In genomic region chr11:59800390-59801037, GRCh38 we compare ENCODE assay signal across 29 cellular contexts. TPM values are rescaled to one million over a fixed set of nuclear protein-coding genes. Genes with fewer than 3 reads are reported as not detected.
A peak's percentile ranks its signal among the peaks of the same experiment; 100 is the strongest.
DNase-seq lines count a peak whose midpoint lies in the region; ATAC-seq, FAIRE-seq and TF ChIP-seq lines count a peak whose summit lies in the region.
"Had no signal": no experiment of that assay in that cellular context is flagged by ENCODE, and none has a peak within 500 bp of the region (broad histone marks: within the 10 kb centered on the region; RNA-seq: fewer than 3 reads in every experiment).

No MANE protein-coding gene starts in this region.

- in situ Hi-C loops in HAP-1 (cut with MboI; ENCODE audit: low sequenced_read_pairs), result loop anchor here (10.0 kb wide), 1 partner anchor 46 kb away; the partner anchor contains the start of gene STX3

- CTCF ChIA-PET in PC-3 (lab: Charles Lee), result interaction anchor here (1.8 to 3.0 kb wide), 3 partner anchors 13 to 131 kb away, joined by 5 to 29 read pairs (median 13); partner anchors contain the start of genes PATL1 and STX3

- no peak for FAIRE-seq in kidney (lab: Jason Lieb, UNC)
- FAIRE-seq: D721Med had no signal

- POLR2A ChIA-PET in PC-3 (lab: Charles Lee; ENCODE audit: unreplicated experiment), result no interaction called here

- peak overlapping the region; percentile 30 for H3K4me2 ChIP-seq in PC-3 (ENCODE audit: low read length)
- H3K4me2 ChIP-seq: KMS-11 had no signal

- H3F3A ChIP-seq in PC-3 (ENCODE audit: low read length, unreplicated experiment), result no peaks in the 10 kb centered on the region

- no peak overlapping the region for H2AFZ ChIP-seq in PC-3 (ENCODE audit: low read length)

- H3K4me1 ChIP-seq in PC-3 (ENCODE audit: insufficient read depth, low read length), result peaks cover 25% of the 10 kb centered on the region
- H3K4me1 ChIP-seq in psoas muscle, result peaks cover 8% of the 10 kb centered on the region
- H3K4me1 ChIP-seq in kidney (ENCODE audit: control insufficient read depth in 1 of 2, insufficient read depth in 1 of 2, low read depth in 1 of 2, low read length in 2 of 2), result no peaks in the 10 kb centered on the region
- H3K4me1 ChIP-seq in HAP-1, result no peaks in the 10 kb centered on the region
- H3K4me1 ChIP-seq: upper lobe of right lung had no signal

- H4K20me1 ChIP-seq in PC-3 (ENCODE audit: low read length), result no peaks in the 10 kb centered on the region

- TF ChIP-seq CTCF in PC-3 (conservative IDR thresholded peaks at IDR 0.05; ENCODE audit: low read depth, low read length) (no peak), psoas muscle (IDR thresholded peaks at IDR 0.05) (no peak), kidney (IDR thresholded peaks at IDR 0.05; ENCODE audit: borderline replicate concordance, extremely low read depth, insufficient read depth) (no peak)

- no peaks in the 10 kb centered on the region for H3K9me2 ChIP-seq in PC-3 (replicated peaks; ENCODE audit: low read length)

- no peaks in the 10 kb centered on the region for H3K79me2 ChIP-seq in PC-3 (ENCODE audit: low read length)

- peak overlapping the region; percentile 74 for H3K27ac ChIP-seq in PC-3 (ENCODE audit: low read length)
- peak overlapping the region; percentile 71 for H3K27ac ChIP-seq in psoas muscle
- no peak overlapping the region for H3K27ac ChIP-seq in kidney (ENCODE audit: low read depth in 2 of 2, low read length in 2 of 2)
- H3K27ac ChIP-seq: adrenal gland, brain microvascular endothelial cell, gastroesophageal sphincter, KMS-11, left lung, ovary, right atrium auricular region, RWPE1, SK-N-MC, spleen, upper lobe of right lung had no signal

- BruUV-seq in PC-3 (replicated peaks; lab: Mats Ljungman, UMichigan), result no TSS peak

- H3K36me3 ChIP-seq in PC-3 (ENCODE audit: low read depth, low read length), result peaks cover 32% of the 10 kb centered on the region
- H3K36me3 ChIP-seq in psoas muscle (ENCODE audit: insufficient read depth in 1 of 2, low read depth in 1 of 2), result peaks cover 4 to 83% of the 10 kb centered on the region in 2 donors
- peaks cover 19 to 38% of the 10 kb centered on the region in 2 donors for H3K36me3 ChIP-seq in kidney (ENCODE audit: control insufficient read depth in 1 of 2, insufficient read depth in 2 of 2, low read length in 2 of 2)
- H3K36me3 ChIP-seq in HAP-1 (replicated peaks), result peaks cover 48% of the 10 kb centered on the region
- H3K36me3 ChIP-seq: ovary had no signal

- 80 to 84% (median 82%) methylated on average over 7 of the region's 7 CpGs for WGBS in psoas muscle, 3 donors

- H3K4me3 ChIP-seq in PC-3 (ENCODE audit: low read length), result no peak overlapping the region
- H3K4me3 ChIP-seq in psoas muscle, result no peak overlapping the region
- H3K4me3 ChIP-seq in kidney (ENCODE audit: low read length in 2 of 2), result no peak overlapping the region
- no peak overlapping the region for H3K4me3 ChIP-seq in HAP-1
- H3K4me3 ChIP-seq: adrenal gland, gastroesophageal sphincter, left lung, ovary, right atrium auricular region, SK-N-MC, spleen, upper lobe of right lung had no signal

- H3K27me3 ChIP-seq in PC-3 (ENCODE audit: low read length) (no peaks in the 10 kb centered on the region), psoas muscle (ENCODE audit: insufficient read depth in 3 of 3, low read length in 2 of 3) (no peaks in the 10 kb centered on the region), HAP-1 (ENCODE audit: low read depth) (no peaks in the 10 kb centered on the region)
- H3K27me3 ChIP-seq: adrenal gland, brain microvascular endothelial cell, gastroesophageal sphincter, left lung, ovary, right atrium auricular region, spleen, upper lobe of right lung had no signal

- H3K9me3 ChIP-seq in PC-3 (ENCODE audit: low read length) (no peaks in the 10 kb centered on the region), psoas muscle (no peaks in the 10 kb centered on the region), kidney (ENCODE audit: control insufficient read depth in 1 of 2, low read length in 2 of 2) (no peaks in the 10 kb centered on the region), HAP-1 (no peaks in the 10 kb centered on the region)
- H3K9me3 ChIP-seq: adrenal gland, gastroesophageal sphincter, left lung, ovary, right atrium auricular region, spleen, upper lobe of right lung had no signal

- intact Hi-C loops in PC-3 (cut with micrococcal nuclease), result loop anchor here (2.0 to 10.0 kb wide), 3 partner anchors 14 to 266 kb away; partner anchors contain the start of gene PATL1
- intact Hi-C loops in psoas muscle (cut with DNase I), result loop anchor here (2.0 to 10.0 kb wide), 5 partner anchors 46 to 266 kb away; partner anchors contain the start of genes PATL1 (in 1 of the 2) and STX3 (in 1 of the 2)
- intact Hi-C loops in kidney (cut with DNase I), result loop anchor here (5.0 kb wide), 1 partner anchor 48 kb away; no protein-coding TSS in a partner anchor

- H3K9ac ChIP-seq in PC-3 (ENCODE audit: low read length), result peak overlapping the region; percentile 5; the same call in 1 of the 2 replicates
- H3K9ac ChIP-seq in kidney (ENCODE audit: low read length in 2 of 2), result no peak overlapping the region
- H3K9ac ChIP-seq: KMS-11 had no signal

- DNase-seq in ELF-1 (ENCODE audit: low read depth, low spot score) (peak; percentile 13), PC-3 (no peak), psoas muscle (no peak), kidney (no peak), HAP-1 (ENCODE audit: low spot score in 2 of 2) (no peak)
- DNase-seq: activated T-cell treated with anti-CD3 and anti-CD28 coated beads, Interleukin-2, amount 50 U/mL, for 4 hours; adrenal gland; brain microvascular endothelial cell; CD4-positive, CD25-positive, alpha-beta regulatory T cell; effector memory CD4-positive, alpha-beta T cell; left lung; MM.1S; natural killer cell; NCI-H1436; NCI-H774; ovary; spleen; T-helper 17 cell; upper lobe of right lung had no signal

- peak; percentile 6; the same call in 1 of the 2 replicates for ATAC-seq in PC-3
- peak; percentile 59 for ATAC-seq in esophagus mucosa
- no peak for ATAC-seq in psoas muscle
- no peak for ATAC-seq in HG03159 (IDR thresholded peaks at IDR 0.05; ENCODE audit: unreplicated experiment)
- ATAC-seq: activated T-cell treated with anti-CD3 and anti-CD28 coated beads, Interleukin-2, amount 50 U/mL, for 4 hours; gastroesophageal sphincter; left lung; natural killer cell; T-helper 17 cell; upper lobe of right lung had no signal

RNA-seq across cellular contexts. Expression of gene MRPL16, which starts 10.1 kb away (rescaled TPM):
- total RNA-seq in PC-3 (2014; rRNA removed), result 111 and 123 TPM in 2 replicates
- 33.6 TPM for total RNA-seq in esophagus mucosa
- 10 to 100 TPM; 37.8 to 53.9 (median 50.4) TPM for total RNA-seq in psoas muscle
- polyA plus RNA-seq in psoas muscle, result 10 to 100 TPM; 50.2 to 92.7 (median 55.3) TPM
- 38.0 TPM for total RNA-seq in kidney
- polyA plus RNA-seq in kidney (ENCODE audit: insufficient read depth, low read depth, low replicate concordance), result 109 TPM

RNA-seq across cellular contexts. Expression of gene CBLIF, which starts 44.8 kb away (rescaled TPM):
- not detected in 2 replicates for total RNA-seq in PC-3 (2014; rRNA removed)
- not detected for total RNA-seq in esophagus mucosa
- total RNA-seq in psoas muscle, result not detected
- under 1 TPM in 1 of 3 donors, not detected in 2; 0.05 TPM for polyA plus RNA-seq in psoas muscle
- total RNA-seq in kidney, result not detected
- polyA plus RNA-seq in kidney (ENCODE audit: insufficient read depth, low read depth, low replicate concordance), result not detected
- total RNA-seq: activated CD8-positive, alpha-beta memory T cell treated with anti-CD3 and anti-CD28 coated beads for 36 hours; activated T-cell treated with anti-CD3 and anti-CD28 coated beads, Interleukin-2, amount 50 U/mL, for 4 hours; adrenal gland; CD4-positive, CD25-positive, alpha-beta regulatory T cell; Daoy; gastroesophageal sphincter; left lung; natural killer cell; ovary; right atrium auricular region; spleen; T-helper 17 cell; upper lobe of right lung had no signal
- polyA plus RNA-seq: adrenal gland; CD4-positive, CD25-positive, alpha-beta regulatory T cell; ovary; spleen had no signal

RNA-seq across cellular contexts. Expression of gene STX3, which starts 45.3 kb away (rescaled TPM):
- total RNA-seq in PC-3 (2014; rRNA removed) (34.3 and 49.8 TPM in 2 replicates), esophagus mucosa (12.1 TPM), psoas muscle (10 to 100 TPM in 1 of 4 donors, 1 to 10 TPM in 3; 7.3 to 11.1 (median 9.4) TPM), kidney (43.2 TPM)
- polyA plus RNA-seq in psoas muscle (1 to 10 TPM; 3.8 to 6.1 (median 4.7) TPM), kidney (ENCODE audit: insufficient read depth, low read depth, low replicate concordance) (57.2 TPM)

Comparison
In these comparisons a context has a peak if more than half of its experiments do, and no peak if none do; other contexts are left out.
1. ATAC-seq: peak in PC-3 (single experiment) and esophagus mucosa (single experiment); none in psoas muscle (0 of 4) and HG03159 (single experiment).
2. H3K27ac ChIP-seq: peak in PC-3 (single experiment) and psoas muscle (single experiment); none in kidney (0 of 2).